Comparison of ENCODE assay signal across 20 cellular contexts in the genomic region with DNA sequence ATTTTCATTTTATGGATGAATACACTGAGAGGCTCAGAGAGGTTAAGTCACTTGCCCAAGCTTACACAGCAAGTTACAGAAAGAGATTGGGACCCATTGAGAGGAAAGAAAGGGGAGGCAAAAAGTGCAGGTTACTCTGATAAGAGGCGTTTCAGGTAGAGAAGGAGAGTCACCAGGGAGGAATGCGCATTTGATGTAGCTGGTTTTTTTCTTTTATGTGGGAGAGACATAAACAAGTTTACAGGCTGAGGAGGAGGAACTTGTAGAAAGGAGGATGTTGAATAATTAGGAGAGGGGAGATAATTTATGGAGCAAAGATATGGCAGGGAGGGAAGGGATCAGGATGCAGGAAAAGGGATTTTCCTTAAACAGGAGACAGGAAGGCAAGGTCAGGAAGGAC.
"Had no signal": no experiment of that assay in that cellular context is flagged by ENCODE, and none has a peak within 500 bp of the region (broad histone marks: within the 10 kb centered on the region; RNA-seq: fewer than 3 reads in every experiment).

No MANE protein-coding gene starts in this region.

- H3K9me3 ChIP-seq: colonic mucosa, left lung, right lobe of liver, thoracic aorta, tibial nerve, upper lobe of left lung had no signal

- H3K4me3 ChIP-seq: colonic mucosa, left lung, neural progenitor cell, right lobe of liver, thoracic aorta, tibial nerve, upper lobe of left lung had no signal

- H3K27ac ChIP-seq: colonic mucosa, left lung, neural progenitor cell, parathyroid adenoma, right lobe of liver, thoracic aorta, tibial nerve, upper lobe of left lung had no signal

- H3K36me3 ChIP-seq: colonic mucosa, left lung, neural progenitor cell, right lobe of liver, thoracic aorta, tibial nerve, upper lobe of left lung had no signal

- H3K4me2 ChIP-seq: neural progenitor cell had no signal

- FAIRE-seq: frontal cortex, kidney, small intestine had no signal

- H2AFZ ChIP-seq: neural progenitor cell, parathyroid adenoma had no signal

- H3K27me3 ChIP-seq: colonic mucosa, left lung, neural progenitor cell, right lobe of liver, tibial nerve, upper lobe of left lung had no signal

- DNase-seq: colonic mucosa; effector memory CD4-positive, alpha-beta T cell; head of caudate nucleus; kidney; left cardiac atrium; left lung; mesendoderm; midbrain; naive thymus-derived CD4-positive, alpha-beta T cell; right lobe of liver; small intestine; stimulated activated CD4-positive, alpha-beta T cell treated with anti-CD3 and anti-CD28 coated beads, Interleukin-15, amount 100 ng/mL, for 24 hours; stimulated activated CD4-positive, alpha-beta T cell treated with anti-CD3 and anti-CD28 coated beads, Interleukin-2, amount 100 ng/mL, for 48 hours; stimulated activated naive B cell treated with anti-CD40 and anti-IgM and Interleukin-4, amounts not matched to agents 10 μg/mL and 1 μg/mL and 100 μg/mL, for 72 hours; upper lobe of left lung had no signal

- H3K9ac ChIP-seq: neural progenitor cell, parathyroid adenoma had no signal

- H3K4me1 ChIP-seq: colonic mucosa, left lung, neural progenitor cell, parathyroid adenoma, right lobe of liver, upper lobe of left lung had no signal

- H3K79me2 ChIP-seq: parathyroid adenoma had no signal

- ATAC-seq: left cardiac atrium; left lung; naive thymus-derived CD4-positive, alpha-beta T cell; right lobe of liver had no signal
